Comparison of ENCODE assay signal across 2 cellular contexts in the genomic region with DNA sequence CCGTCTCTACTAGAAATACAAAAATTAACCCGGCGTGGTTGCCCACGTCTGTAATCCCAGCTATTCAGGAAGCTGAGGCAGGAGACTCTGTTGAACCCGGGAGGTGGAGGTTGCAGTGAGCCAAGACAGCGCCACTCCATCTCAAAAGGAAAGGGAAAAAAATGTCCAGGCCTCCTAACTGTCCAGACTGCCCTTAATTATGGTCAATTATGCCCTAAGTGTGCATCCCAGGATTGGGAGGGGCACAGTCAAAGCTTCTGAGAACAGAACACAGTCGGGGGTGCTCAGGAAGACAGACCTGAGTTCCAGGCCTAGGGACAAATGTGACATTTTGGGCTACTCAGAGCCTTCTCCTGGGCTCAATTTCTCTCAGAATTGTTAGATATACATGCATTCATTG.
TF ChIP-seq lines count a peak whose summit lies in the region.

No MANE protein-coding gene starts in this region.

TF ChIP-seq in IMR-90, 13 proteins besides CTCF, POLR2A, EP300 and RAD21:
- TF ChIP-seq CHD1 (IDR thresholded peaks at IDR 0.05; ENCODE audit: low read depth, low read length) (no peak), SMC3 (IDR thresholded peaks at IDR 0.05; ENCODE audit: low read depth, low read length) (no peak), CEBPB (IDR thresholded peaks at IDR 0.05; ENCODE audit: low read depth, low read length) (no peak), BHLHE40 (IDR thresholded peaks at IDR 0.05; ENCODE audit: low read depth, low read length) (no peak)
- TF ChIP-seq, protein P1, sequence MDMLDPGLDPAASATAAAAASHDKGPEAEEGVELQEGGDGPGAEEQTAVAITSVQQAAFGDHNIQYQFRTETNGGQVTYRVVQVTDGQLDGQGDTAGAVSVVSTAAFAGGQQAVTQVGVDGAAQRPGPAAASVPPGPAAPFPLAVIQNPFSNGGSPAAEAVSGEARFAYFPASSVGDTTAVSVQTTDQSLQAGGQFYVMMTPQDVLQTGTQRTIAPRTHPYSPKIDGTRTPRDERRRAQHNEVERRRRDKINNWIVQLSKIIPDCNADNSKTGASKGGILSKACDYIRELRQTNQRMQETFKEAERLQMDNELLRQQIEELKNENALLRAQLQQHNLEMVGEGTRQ (IDR thresholded peaks at IDR 0.05; ENCODE audit: low read depth, low read length), result no peak

TF ChIP-seq in endothelial cell of umbilical vein, 7 proteins besides CTCF, POLR2A, EP300 and RAD21:
- TF ChIP-seq EZH2 (IDR thresholded peaks at IDR 0.05; ENCODE audit: borderline replicate concordance, low read depth, low read length, severe bottlenecking), result no peak
- TF ChIP-seq, protein P2, sequence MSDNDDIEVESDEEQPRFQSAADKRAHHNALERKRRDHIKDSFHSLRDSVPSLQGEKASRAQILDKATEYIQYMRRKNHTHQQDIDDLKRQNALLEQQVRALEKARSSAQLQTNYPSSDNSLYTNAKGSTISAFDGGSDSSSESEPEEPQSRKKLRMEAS (IDR thresholded peaks at IDR 0.05; ENCODE audit: insufficient read depth, insufficient read length), result no peak
- no peak for TF ChIP-seq JUN (IDR thresholded peaks at IDR 0.05; ENCODE audit: borderline replicate concordance, insufficient read depth, insufficient read length, low read depth)
- TF ChIP-seq MYC (IDR thresholded peaks at IDR 0.05; ENCODE audit: low read depth, low read length), result no peak
- TF ChIP-seq FOS (IDR thresholded peaks at IDR 0.05; ENCODE audit: borderline replicate concordance, insufficient read depth, low read length), result no peak
- TF ChIP-seq POLR2AphosphoS5 (IDR thresholded peaks at IDR 0.05; ENCODE audit: insufficient read depth, low read depth, low read length), result no peak
- TF ChIP-seq GATA2 (IDR thresholded peaks at IDR 0.05; ENCODE audit: insufficient read depth, insufficient read length, low read depth, low read length), result no peak
